1 cellular context compared by ENCODE assay signal in the genomic region with DNA sequence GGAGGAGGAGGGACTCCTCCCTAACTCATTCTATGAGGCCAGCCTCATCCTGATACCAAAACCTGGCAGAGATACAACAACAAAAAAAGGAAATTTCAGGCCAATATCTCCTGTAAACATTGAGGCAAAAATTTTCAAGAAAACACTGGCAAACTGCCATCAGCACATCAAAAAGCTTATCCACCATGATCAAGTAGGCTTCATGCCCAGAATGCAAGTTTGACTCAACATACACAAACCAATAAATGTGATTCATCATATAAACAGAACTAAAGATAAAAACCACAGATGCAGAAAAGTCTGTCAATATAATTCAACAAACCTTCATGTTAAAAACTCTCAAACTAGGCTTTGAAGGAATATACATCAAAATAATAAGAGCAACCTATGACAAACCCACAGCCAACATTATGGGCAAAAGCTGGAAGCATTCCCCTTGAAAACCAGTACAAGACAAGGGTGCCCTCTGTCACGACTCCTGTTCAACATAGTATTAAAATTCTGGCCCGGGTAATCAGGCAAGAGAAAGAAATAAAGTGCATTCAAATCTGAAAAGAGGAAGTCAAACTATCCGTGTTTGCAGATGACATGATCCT.
TF ChIP-seq lines count a peak whose summit lies in the region.

No MANE protein-coding gene starts in this region.

TF ChIP-seq in SK-N-SH, 30 proteins besides CTCF, POLR2A, EP300 and RAD21 (continued from another document):
- TF ChIP-seq, protein P1, sequence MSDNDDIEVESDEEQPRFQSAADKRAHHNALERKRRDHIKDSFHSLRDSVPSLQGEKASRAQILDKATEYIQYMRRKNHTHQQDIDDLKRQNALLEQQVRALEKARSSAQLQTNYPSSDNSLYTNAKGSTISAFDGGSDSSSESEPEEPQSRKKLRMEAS (IDR thresholded peaks at IDR 0.05; ENCODE audit: low read depth): no peak
- TF ChIP-seq SMC3 (IDR thresholded peaks at IDR 0.05; ENCODE audit: low read depth, low read length): no peak
- TF ChIP-seq TCF12 (IDR thresholded peaks at IDR 0.05): peak; percentile 77
- TF ChIP-seq FOSL2 (IDR thresholded peaks at IDR 0.05; ENCODE audit: borderline replicate concordance, low read depth): peak; percentile 60; the same call in 1 of the 2 replicates
- TF ChIP-seq RXRA (IDR thresholded peaks at IDR 0.05; ENCODE audit: borderline replicate concordance, low read depth): peak; percentile 30; the same call in 1 of the 2 replicates
- TF ChIP-seq NRF1 (IDR thresholded peaks at IDR 0.05; ENCODE audit: low read depth, low read length): no peak
- TF ChIP-seq, protein P2, sequence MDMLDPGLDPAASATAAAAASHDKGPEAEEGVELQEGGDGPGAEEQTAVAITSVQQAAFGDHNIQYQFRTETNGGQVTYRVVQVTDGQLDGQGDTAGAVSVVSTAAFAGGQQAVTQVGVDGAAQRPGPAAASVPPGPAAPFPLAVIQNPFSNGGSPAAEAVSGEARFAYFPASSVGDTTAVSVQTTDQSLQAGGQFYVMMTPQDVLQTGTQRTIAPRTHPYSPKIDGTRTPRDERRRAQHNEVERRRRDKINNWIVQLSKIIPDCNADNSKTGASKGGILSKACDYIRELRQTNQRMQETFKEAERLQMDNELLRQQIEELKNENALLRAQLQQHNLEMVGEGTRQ (IDR thresholded peaks at IDR 0.05; ENCODE audit: borderline replicate concordance, low read depth, low read length): no peak
